In genomic region chr19:33521480-33522370, GRCh38 we compare ENCODE assay signal across 8 cellular contexts. TPM values are rescaled to one million over a fixed set of nuclear protein-coding genes. Genes with fewer than 3 reads are reported as not detected.
DNase-seq lines count a peak whose midpoint lies in the region; ATAC-seq lines count a peak whose summit lies in the region.

Gene PEPD (minus strand): TSS chr19:33521791. CDS start chr19:33521760, 31 bp downstream.

- peak within 1 kb of the TSS; percentile 93 for H3K4me3 Mint-ChIP-seq in activated T-helper 17 cell treated with anti-CD3 and anti-CD28 coated beads, Interleukin-2, amount 50 U/mL, for 72 hours
- peak within 1 kb of the TSS; percentile 94 for H3K4me3 Mint-ChIP-seq in natural killer cell treated with Interleukin-12 subunit alpha and Interleukin-12 subunit beta and Interleukin-15 and Interleukin-18, amount 100 ng/mL, for 72 hours

- peak within 1 kb of the TSS; percentile 91 for H3K27ac Mint-ChIP-seq in activated T-helper 17 cell treated with anti-CD3 and anti-CD28 coated beads, Interleukin-2, amount 50 U/mL, for 72 hours
- H3K27ac Mint-ChIP-seq in natural killer cell treated with Interleukin-12 subunit alpha and Interleukin-12 subunit beta and Interleukin-15 and Interleukin-18, amount 100 ng/mL, for 72 hours, result peak within 1 kb of the TSS; percentile 21 to 59

- H3K27ac ChIP-seq in KOPT-K1 (ENCODE audit: low read depth, low read length, poor library complexity, severe bottlenecking), result peak within 1 kb of the TSS; percentile 15

- H3K36me3 ChIP-seq in KOPT-K1 (ENCODE audit: insufficient read depth, low read length), result no peaks in the 10 kb centered on the region

- H3K9me3 ChIP-seq in KOPT-K1 (ENCODE audit: insufficient read depth, low read length, poor library complexity, severe bottlenecking), result no peaks in the 10 kb centered on the region

- no peaks in the 10 kb centered on the region for H3K36me3 Mint-ChIP-seq in activated T-helper 17 cell treated with anti-CD3 and anti-CD28 coated beads, Interleukin-2, amount 50 U/mL, for 72 hours (ENCODE audit: low read depth)
- no peaks in the 10 kb centered on the region for H3K36me3 Mint-ChIP-seq in natural killer cell treated with Interleukin-12 subunit alpha and Interleukin-12 subunit beta and Interleukin-15 and Interleukin-18, amount 100 ng/mL, for 72 hours

- no peaks in the 10 kb centered on the region for H3K9me3 Mint-ChIP-seq in activated T-helper 17 cell treated with anti-CD3 and anti-CD28 coated beads, Interleukin-2, amount 50 U/mL, for 72 hours
- H3K9me3 Mint-ChIP-seq in natural killer cell treated with Interleukin-12 subunit alpha and Interleukin-12 subunit beta and Interleukin-15 and Interleukin-18, amount 100 ng/mL, for 72 hours, result no peaks in the 10 kb centered on the region

- H3K4me1 Mint-ChIP-seq in activated T-helper 17 cell treated with anti-CD3 and anti-CD28 coated beads, Interleukin-2, amount 50 U/mL, for 72 hours, result peaks cover 16% of the 10 kb centered on the region
- H3K4me1 Mint-ChIP-seq in natural killer cell treated with Interleukin-12 subunit alpha and Interleukin-12 subunit beta and Interleukin-15 and Interleukin-18, amount 100 ng/mL, for 72 hours (ENCODE audit: low read depth in 2 of 2), result peaks cover 20 to 23% of the 10 kb centered on the region in 2 donors

- DNase-seq in DMS53 treated with DMSO at 0.1 percent for 48 hours (lab: John Stamatoyannopoulos, UW; ENCODE audit: unreplicated experiment) (peak; percentile 29), RPMI7951 (ENCODE audit: low read depth) (peak; percentile 88), fibroblast of peridontal ligament (ENCODE audit: extremely low read depth) (peak; percentile 83)
- DNase-seq in natural killer cell treated with Interleukin-12 subunit alpha and Interleukin-12 subunit beta and Interleukin-15 and Interleukin-18, amount 100 ng/mL, for 72 hours (ENCODE audit: low spot score), result peak; percentile 88
- peak; percentile 88 for DNase-seq in stimulated activated naive CD4-positive, alpha-beta T cell treated with Interleukin-2 at 50 U/mL for 16 hours (lab: John Stamatoyannopoulos, UW)

- peak; percentile 82 for ATAC-seq in GM21723 (IDR thresholded peaks at IDR 0.05; ENCODE audit: unreplicated experiment)
- ATAC-seq in activated T-helper 17 cell treated with anti-CD3 and anti-CD28 coated beads, Interleukin-2, amount 50 U/mL, for 72 hours (replicated peaks), result peak; percentile 98
- peak; percentile 96 to 98 for ATAC-seq in natural killer cell treated with Interleukin-12 subunit alpha and Interleukin-12 subunit beta and Interleukin-15 and Interleukin-18, amount 100 ng/mL, for 72 hours

- no peaks in the 10 kb centered on the region for H3K27me3 Mint-ChIP-seq in activated T-helper 17 cell treated with anti-CD3 and anti-CD28 coated beads, Interleukin-2, amount 50 U/mL, for 72 hours
- H3K27me3 Mint-ChIP-seq in natural killer cell treated with Interleukin-12 subunit alpha and Interleukin-12 subunit beta and Interleukin-15 and Interleukin-18, amount 100 ng/mL, for 72 hours, result peaks cover 0 to under 1% of the 10 kb centered on the region in 2 donors

RNA-seq across cellular contexts. Expression of gene PEPD, which starts in this region (rescaled TPM):
- total RNA-seq in RPMI7951 (2014; rRNA removed; shearing (Covaris generic)), result 50.9 and 54.7 TPM in 2 replicates
- total RNA-seq in activated T-helper 17 cell treated with anti-CD3 and anti-CD28 coated beads, Interleukin-2, amount 50 U/mL, for 72 hours, result 10 to 100 TPM; 16.4 to 33.1 TPM
- total RNA-seq in natural killer cell treated with Interleukin-12 subunit alpha and Interleukin-12 subunit beta and Interleukin-15 and Interleukin-18, amount 100 ng/mL, for 72 hours, result 10 to 100 TPM; 18.7 to 25.7 TPM

Comparison
In these comparisons a context has a peak if more than half of its experiments do, and no peak if none do; other contexts are left out.
1. Peak in every context shown above with its lines: DNase-seq, ATAC-seq and H3K27ac ChIP-seq.
2. DNase-seq: peak in every context shown above with its lines; median percentile 88 in RPMI7951; 88 in natural killer cell treated with Interleukin-12 subunit alpha and Interleukin-12 subunit beta and Interleukin-15 and Interleukin-18, amount 100 ng/mL, for 72 hours; 88 in stimulated activated naive CD4-positive, alpha-beta T cell treated with Interleukin-2 at 50 U/mL for 16 hours; 83 in fibroblast of peridontal ligament; 29 in DMS53 treated with DMSO at 0.1 percent for 48 hours.